In genomic region chr13:66618702-66619101, GRCh38 we compare ENCODE assay signal across 8 cellular contexts.
DNase-seq lines count a peak whose midpoint lies in the region; ATAC-seq and TF ChIP-seq lines count a peak whose summit lies in the region.

No MANE protein-coding gene starts in this region.

- TF ChIP-seq CTCF in BE2C (IDR thresholded peaks at IDR 0.05; ENCODE audit: low read depth, low read length): peak; percentile 49

- H3K27me3 ChIP-seq in BE2C: no peaks in the 10 kb centered on the region; the same call in 1 of the 2 replicates

- CTCF ChIA-PET in HEK293T (lab: Yijun Ruan, JAX): interaction anchor here (0.6 to 1.9 kb wide), 14 partner anchors 9 to 989 kb away, joined by 3 to 7 read pairs (median 3); no protein-coding TSS in a partner anchor
- CTCF ChIA-PET in activated CD4-positive, alpha-beta memory T cell treated with anti-CD3 and anti-CD28 coated beads, Interleukin-2, amount 10 ng/mL, durations not matched to agents 7 days and 5 days (lab: Charles Lee): interaction anchor here (0.6 kb wide), 1 partner anchor 506 kb away, joined by 6 read pairs; no protein-coding TSS in a partner anchor

- H3K36me3 ChIP-seq in BE2C: no peaks in the 10 kb centered on the region

- H3K27ac Mint-ChIP-seq in natural killer cell treated with Interleukin-12 subunit alpha and Interleukin-12 subunit beta and Interleukin-15 and Interleukin-18, amount 100 ng/mL, for 72 hours: no peak overlapping the region
- no peak overlapping the region for H3K27ac Mint-ChIP-seq in activated CD4-positive, alpha-beta memory T cell treated with anti-CD3 and anti-CD28 coated beads, Interleukin-2, amount 10 ng/mL, durations not matched to agents 7 days and 5 days

- H3K4me3 ChIP-seq in BE2C (ENCODE audit: low read depth, low read length): no peak overlapping the region

- no peaks in the 10 kb centered on the region; the same call in 1 of the 2 replicates for H3K9me3 ChIP-seq in BE2C

- no peak overlapping the region for H3K4me3 Mint-ChIP-seq in natural killer cell treated with Interleukin-12 subunit alpha and Interleukin-12 subunit beta and Interleukin-15 and Interleukin-18, amount 100 ng/mL, for 72 hours
- no peak overlapping the region for H3K4me3 Mint-ChIP-seq in activated CD4-positive, alpha-beta memory T cell treated with anti-CD3 and anti-CD28 coated beads, Interleukin-2, amount 10 ng/mL, durations not matched to agents 7 days and 5 days

- POLR2A ChIA-PET in HEK293T (lab: Yijun Ruan, JAX): no interaction called here
- POLR2A ChIA-PET in activated CD4-positive, alpha-beta memory T cell treated with anti-CD3 and anti-CD28 coated beads, Interleukin-2, amount 10 ng/mL, durations not matched to agents 7 days and 5 days (lab: Charles Lee): no interaction called here

- H3K27me3 Mint-ChIP-seq in natural killer cell treated with Interleukin-12 subunit alpha and Interleukin-12 subunit beta and Interleukin-15 and Interleukin-18, amount 100 ng/mL, for 72 hours: no peaks in the 10 kb centered on the region
- no peaks in the 10 kb centered on the region for H3K27me3 Mint-ChIP-seq in activated CD4-positive, alpha-beta memory T cell treated with anti-CD3 and anti-CD28 coated beads, Interleukin-2, amount 10 ng/mL, durations not matched to agents 7 days and 5 days

- peaks cover 6% of the 10 kb centered on the region for H3K4me1 ChIP-seq in BE2C

- in situ Hi-C loops in SK-MEL-5 (cut with HindIII; ENCODE audit: low pct_unique_long_range_greater_than_20kb, low sequenced_read_pairs): no loop called here

- H3K9me3 Mint-ChIP-seq in natural killer cell treated with Interleukin-12 subunit alpha and Interleukin-12 subunit beta and Interleukin-15 and Interleukin-18, amount 100 ng/mL, for 72 hours: peaks cover 3% of the 10 kb centered on the region
- peaks cover 4% of the 10 kb centered on the region for H3K9me3 Mint-ChIP-seq in activated CD4-positive, alpha-beta memory T cell treated with anti-CD3 and anti-CD28 coated beads, Interleukin-2, amount 10 ng/mL, durations not matched to agents 7 days and 5 days

- H3K4me1 Mint-ChIP-seq in natural killer cell treated with Interleukin-12 subunit alpha and Interleukin-12 subunit beta and Interleukin-15 and Interleukin-18, amount 100 ng/mL, for 72 hours (ENCODE audit: low read depth in 2 of 2): no peaks in the 10 kb centered on the region
- no peaks in the 10 kb centered on the region for H3K4me1 Mint-ChIP-seq in activated CD4-positive, alpha-beta memory T cell treated with anti-CD3 and anti-CD28 coated beads, Interleukin-2, amount 10 ng/mL, durations not matched to agents 7 days and 5 days

- DNase-seq in BE2C (no peak), HEK293T (ENCODE audit: extremely low spot score) (peak; percentile 87), SK-MEL-5 (ENCODE audit: low read depth, low spot score) (peak; percentile 59), iris pigment epithelial cell (ENCODE audit: low read depth) (peak; percentile 61), NCI-H2029 (lab: John Stamatoyannopoulos, UW) (no peak)
- DNase-seq in stimulated activated CD4-positive, alpha-beta T cell treated with anti-CD3 and anti-CD28 coated beads, Interleukin-12 subunit alpha, Interleukin-12 subunit beta, amount 100 ng/mL, for 4 hours: no peak
- no peak for DNase-seq in natural killer cell treated with Interleukin-12 subunit alpha and Interleukin-12 subunit beta and Interleukin-15 and Interleukin-18, amount 100 ng/mL, for 72 hours (ENCODE audit: low spot score)
- DNase-seq in activated CD4-positive, alpha-beta memory T cell treated with anti-CD3 and anti-CD28 coated beads, Interleukin-2, amount 10 ng/mL, durations not matched to agents 7 days and 5 days: no peak

- ATAC-seq in natural killer cell treated with Interleukin-12 subunit alpha and Interleukin-12 subunit beta and Interleukin-15 and Interleukin-18, amount 100 ng/mL, for 72 hours: no peak

- H3K36me3 Mint-ChIP-seq in natural killer cell treated with Interleukin-12 subunit alpha and Interleukin-12 subunit beta and Interleukin-15 and Interleukin-18, amount 100 ng/mL, for 72 hours: no peaks in the 10 kb centered on the region
- no peaks in the 10 kb centered on the region for H3K36me3 Mint-ChIP-seq in activated CD4-positive, alpha-beta memory T cell treated with anti-CD3 and anti-CD28 coated beads, Interleukin-2, amount 10 ng/mL, durations not matched to agents 7 days and 5 days (ENCODE audit: low read depth)

TF ChIP-seq in HEK293T, 16 proteins besides CTCF, POLR2A, EP300 and RAD21:
- TF ChIP-seq PKNOX1 (IDR thresholded peaks at IDR 0.05) (peak; percentile 50; the same call in 1 of the 2 replicates), ELF4 (IDR thresholded peaks at IDR 0.05) (0 out of 2 replicates have a peak, but pooled peaks have one; percentile 6), HDGF (IDR thresholded peaks at IDR 0.05; ENCODE audit: borderline replicate concordance) (no peak)

Comparison
In these comparisons a context has a peak if more than half of its experiments do, and no peak if none do; other contexts are left out.
1. DNase-seq: peak in HEK293T (single experiment), SK-MEL-5 (single experiment) and iris pigment epithelial cell (single experiment); none in BE2C (single experiment), stimulated activated CD4-positive, alpha-beta T cell treated with anti-CD3 and anti-CD28 coated beads, Interleukin-12 subunit alpha, Interleukin-12 subunit beta, amount 100 ng/mL, for 4 hours (single experiment), NCI-H2029 (single experiment), natural killer cell treated with Interleukin-12 subunit alpha and Interleukin-12 subunit beta and Interleukin-15 and Interleukin-18, amount 100 ng/mL, for 72 hours (single experiment) and activated CD4-positive, alpha-beta memory T cell treated with anti-CD3 and anti-CD28 coated beads, Interleukin-2, amount 10 ng/mL, durations not matched to agents 7 days and 5 days (single experiment).